Comparison of ENCODE assay signal across 18 cellular contexts in the genomic region with DNA sequence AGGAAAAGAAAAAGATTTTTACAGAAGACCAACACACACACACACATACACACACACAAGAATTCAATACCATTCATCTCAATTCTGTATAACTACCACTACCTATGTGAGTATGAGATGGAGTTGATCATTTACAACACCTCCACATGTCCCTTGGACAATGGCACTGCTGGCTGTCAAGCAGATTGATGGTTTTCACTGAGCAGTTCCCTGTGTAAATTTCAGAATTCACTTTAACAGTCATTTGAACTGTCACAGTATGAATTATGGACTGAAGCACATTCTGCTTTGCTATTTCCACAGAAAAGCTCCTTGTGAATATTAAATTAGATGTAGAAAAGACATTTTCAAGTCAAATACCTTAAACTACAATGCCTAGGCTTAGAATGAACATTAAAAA. TPM values are rescaled to one million over a fixed set of nuclear protein-coding genes. Genes with fewer than 3 reads are reported as not detected.
"Had no signal": no experiment of that assay in that cellular context is flagged by ENCODE, and none has a peak within 500 bp of the region (broad histone marks: within the 10 kb centered on the region; RNA-seq: fewer than 3 reads in every experiment).

No MANE protein-coding gene starts in this region.

- DNase-seq: cortex of kidney; hypothalamus; immature natural killer cell; islet precursor cell; left ventricle myocardium superior; lower lobe of right lung; natural killer cell; pancreas; right lobe of liver; small intestine; stimulated activated CD4-positive, alpha-beta T cell treated with anti-CD3 and anti-CD28 coated beads, Interleukin-15, amount 100 ng/mL, for 24 hours; stimulated activated CD4-positive, alpha-beta T cell treated with anti-CD3 and anti-CD28 coated beads, Interleukin-2, amount 100 ng/mL, for 48 hours; stimulated activated naive B cell treated with anti-CD40 and anti-IgM and Interleukin-4, amounts not matched to agents 10 μg/mL and 1 μg/mL and 100 μg/mL, for 72 hours; upper lobe of left lung had no signal

- H3K9me3 ChIP-seq: lower lobe of right lung, neutrophil, right lobe of liver, thoracic aorta, upper lobe of left lung had no signal

- H3K36me3 ChIP-seq: lower lobe of right lung, neutrophil, pancreas, right lobe of liver, thoracic aorta, tibial nerve, upper lobe of left lung had no signal

- H3K27ac ChIP-seq: lower lobe of right lung, neutrophil, pancreas, right lobe of liver, thoracic aorta, tibial nerve, upper lobe of left lung had no signal

- H3K4me1 ChIP-seq: lower lobe of right lung, pancreas, tibial nerve, upper lobe of left lung had no signal

- H3K27me3 ChIP-seq: neutrophil, right lobe of liver, tibial nerve, upper lobe of left lung had no signal

- H3K4me3 ChIP-seq: lower lobe of right lung, pancreas, right lobe of liver, thoracic aorta, tibial nerve, upper lobe of left lung had no signal

RNA-seq across cellular contexts. Expression of a gene that starts 14.3 kb away (rescaled TPM):
- total RNA-seq: natural killer cell had no signal
- polyA plus RNA-seq: immature natural killer cell had no signal

RNA-seq across cellular contexts. Expression of a gene that starts 57.9 kb away (rescaled TPM):
- total RNA-seq: neural crest cell had no signal
